9 cellular contexts compared by ENCODE assay signal in genomic region chr6:24931752-24932691, GRCh38. TPM values are rescaled to one million over a fixed set of nuclear protein-coding genes. Genes with fewer than 3 reads are reported as not detected.
DNase-seq lines count a peak whose midpoint lies in the region; ATAC-seq and TF ChIP-seq lines count a peak whose summit lies in the region.
"Had no signal": no experiment of that assay in that cellular context is flagged by ENCODE, and none has a peak within 500 bp of the region (broad histone marks: within the 10 kb centered on the region; RNA-seq: fewer than 3 reads in every experiment).

No MANE protein-coding gene starts in this region.

- WGBS in esophagus muscularis mucosa, result 64% methylated on average over 7 of the region's 7 CpGs

- POLR2A ChIA-PET in CD8-positive, alpha-beta T cell (lab: Charles Lee), result interaction anchor here (1.1 to 15.5 kb wide), 13 partner anchors 12 to 86 kb away, joined by 3 to 404 read pairs (median 9); no protein-coding TSS in a partner anchor

- no peak overlapping the region for H3K9ac ChIP-seq in OCI-LY3 (ENCODE audit: low read length)

- TF ChIP-seq EP300 in esophagus muscularis mucosa (IDR thresholded peaks at IDR 0.05), result no peak

- intact Hi-C loops in CD8-positive, alpha-beta T cell (cut with DNase I, micrococcal nuclease), result loop anchor here (1.0 to 10.0 kb wide), 7 partner anchors 13 to 207 kb away; no protein-coding TSS in a partner anchor
- intact Hi-C loops in esophagus muscularis mucosa (cut with DNase I), result no loop called here

- TF ChIP-seq CTCF in CD8-positive, alpha-beta T cell (IDR thresholded peaks at IDR 0.05), result no peak
- TF ChIP-seq CTCF in OCI-LY3 (IDR thresholded peaks at IDR 0.05; ENCODE audit: low read depth, low read length), result no peak
- no peak for TF ChIP-seq CTCF in esophagus muscularis mucosa (IDR thresholded peaks at IDR 0.05)

- no peaks in the 10 kb centered on the region for H3K27me3 ChIP-seq in CD8-positive, alpha-beta T cell (ENCODE audit: insufficient read depth, low read length)
- no peaks in the 10 kb centered on the region for H3K27me3 ChIP-seq in OCI-LY3 (ENCODE audit: low read depth, low read length)
- peaks cover 0 to 4% (median 0%) of the 10 kb centered on the region in 4 donors for H3K27me3 ChIP-seq in esophagus muscularis mucosa

- peak overlapping the region; percentile 80 for H3K27ac ChIP-seq in CD8-positive, alpha-beta T cell (ENCODE audit: low read depth, low read length)
- H3K27ac ChIP-seq in OCI-LY3 (ENCODE audit: low read length) (no peak overlapping the region), esophagus muscularis mucosa (replicated peaks in 1 of 4) (no peak overlapping the region)

- no peaks in the 10 kb centered on the region for H3K9me3 Mint-ChIP-seq in CD8-positive, alpha-beta T cell

- H3K27ac Mint-ChIP-seq in CD8-positive, alpha-beta T cell, result peak overlapping the region; percentile 95

- H3K4me1 ChIP-seq in CD8-positive, alpha-beta T cell (ENCODE audit: insufficient read depth, low read length), result peaks cover 47% of the 10 kb centered on the region
- peaks cover 99% of the 10 kb centered on the region for H3K4me1 ChIP-seq in OCI-LY3 (ENCODE audit: low read length)
- H3K4me1 ChIP-seq in esophagus muscularis mucosa, result peaks cover 24 to 33% (median 28%) of the 10 kb centered on the region in 4 donors

- H3K9me3 ChIP-seq in CD8-positive, alpha-beta T cell (ENCODE audit: low read length), result no peaks in the 10 kb centered on the region
- no peaks in the 10 kb centered on the region for H3K9me3 ChIP-seq in OCI-LY3 (ENCODE audit: insufficient read depth, low read length)
- H3K9me3 ChIP-seq in esophagus muscularis mucosa, result no peaks in the 10 kb centered on the region

- no peak for TF ChIP-seq POLR2A in esophagus muscularis mucosa (IDR thresholded peaks at IDR 0.05; ENCODE audit: low read depth)

- CTCF ChIA-PET in CD8-positive, alpha-beta T cell (lab: Charles Lee), result interaction anchor here (0.8 to 10.6 kb wide), 21 partner anchors 9 to 107 kb away, joined by 3 to 320 read pairs (median 21); no protein-coding TSS in a partner anchor

- H3K36me3 Mint-ChIP-seq in CD8-positive, alpha-beta T cell, result peaks cover 83% of the 10 kb centered on the region

- H2AFZ ChIP-seq in OCI-LY3 (ENCODE audit: low read depth, low read length), result no peak overlapping the region

- H3K4me1 Mint-ChIP-seq in CD8-positive, alpha-beta T cell (ENCODE audit: low read depth), result peaks cover 60% of the 10 kb centered on the region

- DNase-seq in CD8-positive, alpha-beta T cell, result no peak
- peak; percentile 65 for DNase-seq in glomerular visceral epithelial cell (ENCODE audit: extremely low spot score)
- no peak for DNase-seq in germinal center (ENCODE audit: low spot score)
- DNase-seq in esophagus muscularis mucosa (ENCODE audit: extremely low spot score), result no peak
- DNase-seq in medulla oblongata (ENCODE audit: extremely low spot score), result no peak
- no peak for DNase-seq in stimulated activated CD4-positive, alpha-beta T cell treated with anti-CD3 and anti-CD28 coated beads, Interleukin-15, amount 100 ng/mL, for 24 hours
- DNase-seq: stimulated activated CD4-positive, alpha-beta T cell treated with anti-CD3 and anti-CD28 coated beads, Interleukin-2, amount 100 ng/mL, for 48 hours had no signal

- H3K27me3 Mint-ChIP-seq in CD8-positive, alpha-beta T cell (ENCODE audit: low read depth), result no peaks in the 10 kb centered on the region

- H3K4me3 Mint-ChIP-seq in CD8-positive, alpha-beta T cell, result peak overlapping the region; percentile 97

- ATAC-seq in CD8-positive, alpha-beta T cell, result peak; percentile 35
- ATAC-seq in GM21529 (IDR thresholded peaks at IDR 0.05; ENCODE audit: unreplicated experiment), result peak; percentile 23

- H3K79me2 ChIP-seq in OCI-LY3 (ENCODE audit: low read length), result peaks cover 99% of the 10 kb centered on the region

- peaks cover 98% of the 10 kb centered on the region for H4K20me1 ChIP-seq in OCI-LY3 (ENCODE audit: insufficient read depth, low read length)

- peak overlapping the region; percentile 56 for H3K4me2 ChIP-seq in OCI-LY3 (ENCODE audit: low read length)

- peak overlapping the region; percentile 68 for H3K4me3 ChIP-seq in CD8-positive, alpha-beta T cell (ENCODE audit: low read depth, low read length)
- H3K4me3 ChIP-seq in OCI-LY3 (ENCODE audit: low read length), result no peak overlapping the region
- H3K4me3 ChIP-seq in esophagus muscularis mucosa, result no peak overlapping the region

- peaks cover 21% of the 10 kb centered on the region for H3K36me3 ChIP-seq in CD8-positive, alpha-beta T cell (ENCODE audit: insufficient read depth, low read length)
- peaks cover 59% of the 10 kb centered on the region for H3K36me3 ChIP-seq in OCI-LY3 (replicated peaks; ENCODE audit: low read depth, low read length)
- no peaks in the 10 kb centered on the region for H3K36me3 ChIP-seq in esophagus muscularis mucosa

RNA-seq across cellular contexts. Expression of gene RIPOR2, which starts 3.7 kb away (rescaled TPM):
- 10 to 100 TPM; 92.5 to 93.2 TPM for total RNA-seq in CD8-positive, alpha-beta T cell
- total RNA-seq in esophagus muscularis mucosa, result 10 to 100 TPM in 1 of 4 donors, 1 to 10 TPM in 3; 2.6 to 14.4 (median 5.1) TPM

Comparison
In these comparisons a context has a peak if more than half of its experiments do, and no peak if none do; other contexts are left out.
1. RNA of gene RIPOR2, which starts 3.7 kb away (total RNA-seq): 92.5 to 93.2 TPM in CD8-positive, alpha-beta T cell; 2.6 to 14.4 TPM in esophagus muscularis mucosa; every median in the first group is over 4 times any median in the second.